ENCODE assay signal across 1 cellular context in genomic region chr19:38975214-38975860, GRCh38.
TF ChIP-seq lines count a peak whose summit lies in the region.

Gene FBXO17 (minus strand): TSS chr19:38975742. CDS start chr19:38950319, 25,423 bp downstream.

TF ChIP-seq in HepG2, 621 proteins besides CTCF, POLR2A, EP300 and RAD21 (continued from another document):
- no peak for TF ChIP-seq ZNF142 (CRISPR knock-in tag; IDR thresholded peaks at IDR 0.05)
- TF ChIP-seq ZBTB20 (CRISPR knock-in tag; IDR thresholded peaks at IDR 0.05; ENCODE audit: borderline replicate concordance, low read depth) = no peak
- 0 out of 2 replicates have a peak, but pooled peaks have one; percentile 61 for TF ChIP-seq ZNF780A (CRISPR knock-in tag; IDR thresholded peaks at IDR 0.05)
- TF ChIP-seq ZNF777 (CRISPR knock-in tag; IDR thresholded peaks at IDR 0.05) = no peak; the same call in 1 of the 2 replicates
- TF ChIP-seq HNF4G (IDR thresholded peaks at IDR 0.05; ENCODE audit: borderline replicate concordance, low read depth, low read length) = no peak
- TF ChIP-seq HNF4G (CRISPR knock-in tag; IDR thresholded peaks at IDR 0.05; ENCODE audit: borderline replicate concordance, low read depth) = no peak
- TF ChIP-seq SMAD1 (CRISPR knock-in tag; IDR thresholded peaks at IDR 0.05; ENCODE audit: borderline replicate concordance, low read depth) = no peak
- TF ChIP-seq ZNF761 (CRISPR knock-in tag; conservative IDR thresholded peaks at IDR 0.05) = no peak
- peak; percentile 33; the same call in 1 of the 2 replicates for TF ChIP-seq ZNF891 (CRISPR knock-in tag; IDR thresholded peaks at IDR 0.05)
- no peak; the same call in 1 of the 2 replicates for TF ChIP-seq ZNF709 (CRISPR knock-in tag; IDR thresholded peaks at IDR 0.05)
- TF ChIP-seq AHDC1 (CRISPR knock-in tag; IDR thresholded peaks at IDR 0.05; ENCODE audit: borderline replicate concordance) = no peak
- TF ChIP-seq ARID2 (CRISPR knock-in tag; IDR thresholded peaks at IDR 0.05; ENCODE audit: borderline replicate concordance) = no peak; the same call in 1 of the 2 replicates
- TF ChIP-seq SMARCC2 (IDR thresholded peaks at IDR 0.05) = no peak
- TF ChIP-seq MLLT10 (CRISPR knock-in tag; IDR thresholded peaks at IDR 0.05) = no peak
- peak; percentile 80 for TF ChIP-seq DMAP1 (CRISPR knock-in tag; IDR thresholded peaks at IDR 0.05)
- TF ChIP-seq ATF4 (CRISPR knock-in tag; IDR thresholded peaks at IDR 0.05) = peak in 1 of 2 experiments; percentile 49; a peak in 1 of 4 replicates
- TF ChIP-seq ZKSCAN5 (CRISPR knock-in tag; IDR thresholded peaks at IDR 0.05) = peak; percentile 46; the same call in 1 of the 2 replicates
- TF ChIP-seq SRF (IDR thresholded peaks at IDR 0.05; ENCODE audit: low read depth, low read length) = no peak
- TF ChIP-seq ZNF558 (CRISPR knock-in tag; IDR thresholded peaks at IDR 0.05; ENCODE audit: borderline replicate concordance) = 0 out of 2 replicates have a peak, but pooled peaks have one; percentile 74
- TF ChIP-seq ZNF609 (CRISPR knock-in tag; IDR thresholded peaks at IDR 0.05; ENCODE audit: borderline replicate concordance) = no peak
TF ChIP-seq in HepG2: peak in this region for 135.
